In genomic region chrX:70592091-70592490, GRCh38 we compare ENCODE assay signal across 10 cellular contexts.
A peak's percentile ranks its signal among the peaks of the same experiment; 100 is the strongest.
DNase-seq lines count a peak whose midpoint lies in the region; ATAC-seq and TF ChIP-seq lines count a peak whose summit lies in the region.
"Had no signal": no experiment of that assay in that cellular context is flagged by ENCODE, and none has a peak within 500 bp of the region (broad histone marks: within the 10 kb centered on the region; RNA-seq: fewer than 3 reads in every experiment).

No MANE protein-coding gene starts in this region.

- no peak overlapping the region for H3K4me3 Mint-ChIP-seq in activated CD8-positive, alpha-beta T cell treated with anti-CD3 and anti-CD28 coated beads, Interleukin-2, amount 10 ng/mL, durations not matched to agents 7 days and 5 days

- POLR2A ChIA-PET in activated CD8-positive, alpha-beta T cell treated with anti-CD3 and anti-CD28 coated beads, Interleukin-2, amount 10 ng/mL, durations not matched to agents 7 days and 5 days (lab: Charles Lee), result no interaction called here

- H3K27me3 Mint-ChIP-seq in activated CD8-positive, alpha-beta T cell treated with anti-CD3 and anti-CD28 coated beads, Interleukin-2, amount 10 ng/mL, durations not matched to agents 7 days and 5 days (ENCODE audit: low read depth), result no peaks in the 10 kb centered on the region

- H3K9me3 Mint-ChIP-seq in activated CD8-positive, alpha-beta T cell treated with anti-CD3 and anti-CD28 coated beads, Interleukin-2, amount 10 ng/mL, durations not matched to agents 7 days and 5 days (ENCODE audit: insufficient read depth), result peaks cover 14% of the 10 kb centered on the region

- no peak for TF ChIP-seq CTCF in foreskin keratinocyte (conservative IDR thresholded peaks at IDR 0.05)

- H3K27ac Mint-ChIP-seq in activated CD8-positive, alpha-beta T cell treated with anti-CD3 and anti-CD28 coated beads, Interleukin-2, amount 10 ng/mL, durations not matched to agents 7 days and 5 days, result peak overlapping the region; percentile 47

- no peaks in the 10 kb centered on the region for H3K27me3 ChIP-seq in foreskin keratinocyte

- peaks cover 3% of the 10 kb centered on the region for H3K4me1 ChIP-seq in foreskin keratinocyte

- H3K36me3 Mint-ChIP-seq in activated CD8-positive, alpha-beta T cell treated with anti-CD3 and anti-CD28 coated beads, Interleukin-2, amount 10 ng/mL, durations not matched to agents 7 days and 5 days (ENCODE audit: low read depth), result peaks cover 9% of the 10 kb centered on the region

- CTCF ChIA-PET in activated CD8-positive, alpha-beta T cell treated with anti-CD3 and anti-CD28 coated beads, Interleukin-2, amount 10 ng/mL, durations not matched to agents 7 days and 5 days (lab: Charles Lee), result interaction anchor here (0.6 to 0.9 kb wide), 3 partner anchors 73 to 184 kb away, joined by 3 to 8 read pairs (median 4); no protein-coding TSS in a partner anchor

- peaks cover 10% of the 10 kb centered on the region for H3K4me1 Mint-ChIP-seq in activated CD8-positive, alpha-beta T cell treated with anti-CD3 and anti-CD28 coated beads, Interleukin-2, amount 10 ng/mL, durations not matched to agents 7 days and 5 days (ENCODE audit: low read depth)

- ATAC-seq in activated CD8-positive, alpha-beta T cell treated with anti-CD3 and anti-CD28 coated beads, Interleukin-2, amount 10 ng/mL, durations not matched to agents 7 days and 5 days, result no peak
- ATAC-seq in foreskin keratinocyte (peak; percentile 100), GM21390 (IDR thresholded peaks at IDR 0.05; ENCODE audit: unreplicated experiment) (no peak)
- ATAC-seq: Right ventricle myocardium inferior had no signal

- in situ Hi-C loops in ACHN (cut with HindIII; ENCODE audit: low pct_ligation_motif_present, low pct_unique_long_range_greater_than_20kb, low sequenced_read_pairs), result no loop called here
- in situ Hi-C loops in G401 (cut with HindIII; ENCODE audit: low sequenced_read_pairs), result no loop called here

- peak; percentile 15 for DNase-seq in ACHN
- DNase-seq in HCEC 1CT, result peak; percentile 69
- peak; percentile 40 for DNase-seq in activated CD8-positive, alpha-beta T cell treated with anti-CD3 and anti-CD28 coated beads, Interleukin-2, amount 10 ng/mL, durations not matched to agents 7 days and 5 days
- DNase-seq in foreskin keratinocyte, result peak; percentile 58 to 73
- DNase-seq in KG1 (lab: John Stamatoyannopoulos, UW), result no peak
- no peak for DNase-seq in NCI-H187 treated with DMSO at 0.1 percent for 48 hours (lab: John Stamatoyannopoulos, UW)
- DNase-seq in G401 (ENCODE audit: low spot score), result no peak
- DNase-seq: NCI-H1092 treated with DMSO at 0.1 percent for 48 hours had no signal

- H3K27ac ChIP-seq in foreskin keratinocyte, result no peak overlapping the region

Comparison
In these comparisons a context has a peak if more than half of its experiments do, and no peak if none do; other contexts are left out.
1. DNase-seq: peak in ACHN (single experiment), HCEC 1CT (single experiment), activated CD8-positive, alpha-beta T cell treated with anti-CD3 and anti-CD28 coated beads, Interleukin-2, amount 10 ng/mL, durations not matched to agents 7 days and 5 days (single experiment) and foreskin keratinocyte (2 of 2); none in KG1 (single experiment), NCI-H187 treated with DMSO at 0.1 percent for 48 hours (single experiment) and G401 (single experiment).